ENCODE assay signal across 1 cellular context in genomic region chr2:127683766-127684165, GRCh38.
TF ChIP-seq lines count a peak whose summit lies in the region.

No MANE protein-coding gene starts in this region.

TF ChIP-seq in endothelial cell of umbilical vein, 7 proteins besides CTCF, POLR2A, EP300 and RAD21 (continued from another document):
- TF ChIP-seq MAX (IDR thresholded peaks at IDR 0.05; ENCODE audit: insufficient read depth, insufficient read length) (no peak), FOS (IDR thresholded peaks at IDR 0.05; ENCODE audit: borderline replicate concordance, insufficient read depth, low read length) (no peak), MYC (IDR thresholded peaks at IDR 0.05; ENCODE audit: low read depth, low read length) (no peak), JUN (IDR thresholded peaks at IDR 0.05; ENCODE audit: borderline replicate concordance, insufficient read depth, insufficient read length, low read depth) (no peak)
